Comparison of ENCODE assay signal across 31 cellular contexts in the genomic region with DNA sequence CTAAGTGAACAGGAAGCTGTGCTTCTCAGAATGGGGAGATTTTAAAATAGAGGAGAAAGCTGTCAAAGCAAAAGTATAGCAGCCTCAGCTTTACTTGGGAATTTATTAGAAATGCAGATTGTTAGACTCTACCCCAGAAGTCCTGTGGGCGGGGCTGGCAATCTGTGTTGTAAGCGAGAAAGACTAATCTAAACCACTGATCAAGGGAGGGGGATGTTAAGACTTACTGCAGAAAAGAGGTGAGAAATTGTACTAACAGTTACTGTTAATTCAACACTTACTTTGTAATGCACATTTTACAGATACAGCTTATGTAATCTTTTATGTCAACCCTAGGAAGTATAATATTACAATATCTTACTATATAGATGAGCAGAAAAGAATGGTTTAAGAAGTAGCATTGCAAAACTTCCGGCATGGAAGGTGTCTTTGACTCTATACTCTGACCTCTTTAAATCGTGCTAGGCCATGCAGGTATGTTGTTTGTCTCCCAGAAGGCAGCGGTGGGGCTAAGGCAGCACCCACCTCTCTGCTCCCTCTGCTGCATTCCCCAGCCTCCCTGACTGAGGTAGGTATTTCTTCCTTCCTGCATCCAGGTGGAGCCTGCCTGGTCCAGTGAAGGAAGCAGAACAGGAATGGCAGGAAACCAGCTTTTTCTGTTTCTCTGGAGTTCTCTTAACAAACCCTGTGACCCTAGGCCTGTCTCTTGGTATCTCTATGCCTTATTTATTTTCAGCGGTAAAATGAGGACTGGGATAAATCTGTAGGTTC.
A peak's percentile ranks its signal among the peaks of the same experiment; 100 is the strongest.
DNase-seq lines count a peak whose midpoint lies in the region; ATAC-seq and TF ChIP-seq lines count a peak whose summit lies in the region.
"Had no signal": no experiment of that assay in that cellular context is flagged by ENCODE, and none has a peak within 500 bp of the region (broad histone marks: within the 10 kb centered on the region; RNA-seq: fewer than 3 reads in every experiment).

No MANE protein-coding gene starts in this region.

- H2BK12ac ChIP-seq in H9 (ENCODE audit: insufficient read length, low read depth, low read length) = no peak overlapping the region

- H3K27me3 Mint-ChIP-seq in H9 (ENCODE audit: low read depth) = no peaks in the 10 kb centered on the region
- peaks cover 0 to 8% of the 10 kb centered on the region in 2 donors for H3K27me3 Mint-ChIP-seq in effector memory CD8-positive, alpha-beta T cell
- no peaks in the 10 kb centered on the region for H3K27me3 Mint-ChIP-seq in stimulated activated memory B cell treated with anti-CD40 and anti-IgM and Interleukin-4, amounts not matched to agents 10 μg/mL and 1 μg/mL and 100 μg/mL, for 72 hours
- H3K27me3 Mint-ChIP-seq: activated CD4-positive, alpha-beta memory T cell treated with anti-CD3 and anti-CD28 coated beads, Interleukin-2, amount 10 ng/mL, durations not matched to agents 7 days and 5 days; activated naive CD4-positive, alpha-beta T cell treated with anti-CD3 and anti-CD28 coated beads, Interleukin-2, amount 50 U/mL, for 24 hours; B cell; brain; CD8-positive, alpha-beta memory T cell; IgD-negative memory B cell; naive B cell had no signal

- no peaks in the 10 kb centered on the region for H3K9me3 ChIP-seq in A673 (ENCODE audit: low read depth, low read length, poor library complexity, severe bottlenecking)
- H3K9me3 ChIP-seq in H9 (ENCODE audit: control insufficient read depth, low read depth, low read length) = no peaks in the 10 kb centered on the region
- H3K9me3 ChIP-seq: prostate gland, sigmoid colon had no signal

- peak; percentile 80 for ATAC-seq in effector memory CD8-positive, alpha-beta T cell (replicated peaks)
- ATAC-seq in GM18498 (IDR thresholded peaks at IDR 0.05; ENCODE audit: unreplicated experiment) = no peak
- no peak for ATAC-seq in GM18517 (IDR thresholded peaks at IDR 0.05; ENCODE audit: unreplicated experiment)
- no peak for ATAC-seq in stimulated activated memory B cell treated with anti-CD40 and anti-IgM and Interleukin-4, amounts not matched to agents 10 μg/mL and 1 μg/mL and 100 μg/mL, for 72 hours
- no peak for ATAC-seq in HG03571 (IDR thresholded peaks at IDR 0.05; ENCODE audit: unreplicated experiment)
- ATAC-seq: left ventricle myocardium superior had no signal

- H3K79me1 ChIP-seq in H9 (ENCODE audit: insufficient read depth, low read depth, low read length, poor library complexity, severe bottlenecking) = no peaks in the 10 kb centered on the region

- no peak overlapping the region for H2BK5ac ChIP-seq in H9 (ENCODE audit: insufficient read length, low read length)

- H2AK5ac ChIP-seq in H9 (ENCODE audit: insufficient read length, low read length) = no peak overlapping the region

- no peak overlapping the region for H2BK15ac ChIP-seq in H9 (ENCODE audit: low read depth, low read length)

- intact Hi-C loops in A673 (cut with micrococcal nuclease; ENCODE audit: unreplicated experiment) = no loop called here

- H3K36me3 ChIP-seq in A673 (ENCODE audit: insufficient read depth, low read length, poor library complexity, severe bottlenecking) = no peaks in the 10 kb centered on the region
- H3K36me3 ChIP-seq: prostate gland, sigmoid colon had no signal

- no peaks in the 10 kb centered on the region for H3K36me3 Mint-ChIP-seq in H9 (ENCODE audit: insufficient read depth in 1 of 3, low read depth in 3 of 3)
- no peaks in the 10 kb centered on the region for H3K36me3 Mint-ChIP-seq in effector memory CD8-positive, alpha-beta T cell (ENCODE audit: insufficient read depth)
- H3K36me3 Mint-ChIP-seq in stimulated activated memory B cell treated with anti-CD40 and anti-IgM and Interleukin-4, amounts not matched to agents 10 μg/mL and 1 μg/mL and 100 μg/mL, for 72 hours = peaks cover 8% of the 10 kb centered on the region
- H3K36me3 Mint-ChIP-seq: activated naive CD4-positive, alpha-beta T cell treated with anti-CD3 and anti-CD28 coated beads, Interleukin-2, amount 50 U/mL, for 24 hours; brain; CD8-positive, alpha-beta memory T cell; naive B cell had no signal

- H3K4me1 Mint-ChIP-seq in H9 = peaks cover 15 to 17% of the 10 kb centered on the region in 2 experiments
- H3K4me1 Mint-ChIP-seq in effector memory CD8-positive, alpha-beta T cell (ENCODE audit: low read depth in 2 of 2) = peaks cover 10 to 25% of the 10 kb centered on the region in 2 donors
- peaks cover 8% of the 10 kb centered on the region for H3K4me1 Mint-ChIP-seq in stimulated activated memory B cell treated with anti-CD40 and anti-IgM and Interleukin-4, amounts not matched to agents 10 μg/mL and 1 μg/mL and 100 μg/mL, for 72 hours
- H3K4me1 Mint-ChIP-seq: activated naive CD4-positive, alpha-beta T cell treated with anti-CD3 and anti-CD28 coated beads, Interleukin-2, amount 50 U/mL, for 24 hours had no signal

- peaks cover 15% of the 10 kb centered on the region for H3K4me1 ChIP-seq in A673 (ENCODE audit: insufficient read depth, low read length, poor library complexity, severe bottlenecking)
- no peaks in the 10 kb centered on the region for H3K4me1 ChIP-seq in H9 (ENCODE audit: insufficient read depth, low read length)
- H3K4me1 ChIP-seq: prostate gland had no signal

- no peak overlapping the region for H3K27ac ChIP-seq in A673 (ENCODE audit: low read depth, low read length, poor library complexity, severe bottlenecking)
- no peak overlapping the region for H3K27ac ChIP-seq in H9 (ENCODE audit: insufficient read length, low read depth, low read length)
- H3K27ac ChIP-seq: prostate gland, sigmoid colon had no signal

- BruUV-seq in A673 (replicated peaks; lab: Mats Ljungman, UMichigan) = no TSS peak

- H2BK20ac ChIP-seq in H9 (ENCODE audit: low read depth, low read length, poor library complexity, severe bottlenecking) = no peak overlapping the region

- H4K20me1 ChIP-seq in H9 (ENCODE audit: control insufficient read depth, insufficient read depth, insufficient read length) = no peaks in the 10 kb centered on the region

- no peak overlapping the region for H2AFZ ChIP-seq in H9 (ENCODE audit: low read length)

- peak; percentile 41 for DNase-seq in A673 (ENCODE audit: low spot score)
- DNase-seq in H9 = peak; percentile 65
- peak in 2 of 3 experiments; percentile 14 to 18 for DNase-seq in effector memory CD8-positive, alpha-beta T cell
- DNase-seq in islet precursor cell = peak; percentile 76
- DNase-seq: activated CD4-positive, alpha-beta memory T cell treated with anti-CD3 and anti-CD28 coated beads, Interleukin-2, amount 10 ng/mL, durations not matched to agents 7 days and 5 days; activated CD4-positive, CD25-positive, alpha-beta regulatory T cell treated with anti-CD3 and anti-CD28 coated beads, Interleukin-2, amount 50 U/mL, for 72 hours; amniotic stem cell; CD8-positive, alpha-beta memory T cell; DMS153; hypothalamus; kidney; left ventricle myocardium superior; midbrain; naive B cell; NCI-H146; NCI-H2107; NCI-H748 treated with DMSO at 0.1 percent for 48 hours; sigmoid colon; stimulated activated CD4-positive, alpha-beta T cell treated with anti-CD3 and anti-CD28 coated beads, Interleukin-12 subunit alpha, Interleukin-12 subunit beta, amount 100 ng/mL, for 4 hours; stimulated activated CD4-positive, alpha-beta T cell treated with anti-CD3 and anti-CD28 coated beads, Interleukin-4, amount 100 ng/mL, for 1 hour; substantia nigra; trophoblast cell had no signal

- H3K27ac Mint-ChIP-seq in H9 = no peak overlapping the region; a peak in 1 of 7 replicates
- peak overlapping the region; percentile 13 to 25 for H3K27ac Mint-ChIP-seq in effector memory CD8-positive, alpha-beta T cell
- H3K27ac Mint-ChIP-seq in stimulated activated memory B cell treated with anti-CD40 and anti-IgM and Interleukin-4, amounts not matched to agents 10 μg/mL and 1 μg/mL and 100 μg/mL, for 72 hours = no peak overlapping the region
- H3K27ac Mint-ChIP-seq: activated CD4-positive, alpha-beta memory T cell treated with anti-CD3 and anti-CD28 coated beads, Interleukin-2, amount 10 ng/mL, durations not matched to agents 7 days and 5 days; activated naive CD4-positive, alpha-beta T cell treated with anti-CD3 and anti-CD28 coated beads, Interleukin-2, amount 50 U/mL, for 24 hours; B cell had no signal

- H3K56ac ChIP-seq in H9 (ENCODE audit: insufficient read length, low read depth, low read length) = no peak overlapping the region

- no peak overlapping the region for H3T11ph ChIP-seq in H9 (ENCODE audit: low read length)

- H3K4ac ChIP-seq in H9 (ENCODE audit: low read depth, low read length) = no peak overlapping the region

- no peak overlapping the region for H4K91ac ChIP-seq in H9 (ENCODE audit: insufficient read length, low read depth, low read length)

- H3K18ac ChIP-seq in H9 (ENCODE audit: insufficient read length, low read depth, low read length) = no peak overlapping the region

- no peak overlapping the region for H4K5ac ChIP-seq in H9 (ENCODE audit: insufficient read length, low read depth, low read length)

- TF ChIP-seq CTCF in A673 (conservative IDR thresholded peaks at IDR 0.05; ENCODE audit: low read depth, low read length) = no peak
- TF ChIP-seq CTCF in H9 (conservative IDR thresholded peaks at IDR 0.05) = no peak

- H3K9me3 Mint-ChIP-seq in H9 = no peaks in the 10 kb centered on the region
- H3K9me3 Mint-ChIP-seq in effector memory CD8-positive, alpha-beta T cell = no peaks in the 10 kb centered on the region
- no peaks in the 10 kb centered on the region for H3K9me3 Mint-ChIP-seq in stimulated activated memory B cell treated with anti-CD40 and anti-IgM and Interleukin-4, amounts not matched to agents 10 μg/mL and 1 μg/mL and 100 μg/mL, for 72 hours
- H3K9me3 Mint-ChIP-seq: activated CD4-positive, alpha-beta memory T cell treated with anti-CD3 and anti-CD28 coated beads, Interleukin-2, amount 10 ng/mL, durations not matched to agents 7 days and 5 days; brain; CD8-positive, alpha-beta memory T cell; naive B cell had no signal

- no peaks in the 10 kb centered on the region for H3K23me2 ChIP-seq in H9 (ENCODE audit: insufficient read length, low read depth, low read length, poor library complexity, severe bottlenecking)

- H3K4me2 ChIP-seq in H9 (ENCODE audit: insufficient read depth, insufficient read length, low read length) = no peak overlapping the region

- H3K9ac ChIP-seq in H9 (ENCODE audit: extremely low read depth, insufficient read length, low read length) = no peak overlapping the region

- H4K8ac ChIP-seq in H9 (replicated peaks; ENCODE audit: insufficient read length, low read depth, low read length) = no peak overlapping the region

- no peak overlapping the region for H3K4me3 Mint-ChIP-seq in H9
- no peak overlapping the region for H3K4me3 Mint-ChIP-seq in effector memory CD8-positive, alpha-beta T cell
- no peak overlapping the region for H3K4me3 Mint-ChIP-seq in stimulated activated memory B cell treated with anti-CD40 and anti-IgM and Interleukin-4, amounts not matched to agents 10 μg/mL and 1 μg/mL and 100 μg/mL, for 72 hours
- H3K4me3 Mint-ChIP-seq: activated CD4-positive, alpha-beta memory T cell treated with anti-CD3 and anti-CD28 coated beads, Interleukin-2, amount 10 ng/mL, durations not matched to agents 7 days and 5 days; activated naive CD4-positive, alpha-beta T cell treated with anti-CD3 and anti-CD28 coated beads, Interleukin-2, amount 50 U/mL, for 24 hours; B cell; brain; CD8-positive, alpha-beta memory T cell; IgD-negative memory B cell; naive B cell had no signal

- CTCF ChIA-PET in A673 (lab: Charles Lee) = no interaction called here

- H3K79me2 ChIP-seq in H9 (ENCODE audit: insufficient read depth, low read length) = no peaks in the 10 kb centered on the region

- no peaks in the 10 kb centered on the region for H3K27me3 ChIP-seq in A673 (replicated peaks; ENCODE audit: insufficient read depth, low read depth, low read length, poor library complexity)
- no peaks in the 10 kb centered on the region for H3K27me3 ChIP-seq in H9 (ENCODE audit: insufficient read depth, low read length)
- H3K27me3 ChIP-seq: sigmoid colon had no signal

- POLR2A ChIA-PET in A673 (lab: Charles Lee; ENCODE audit: low non-redundant PET) = interaction anchor here (0.7 kb wide), 1 partner anchor 74 kb away, joined by 4 read pairs; no protein-coding TSS in a partner anchor

- WGBS in H9 (ENCODE audit: extremely low coverage, insufficient read length, low lambda C conversion rate) = no CpG with 5 or more reads among the region's 6 CpGs

- no peak overlapping the region for H3K23ac ChIP-seq in H9 (ENCODE audit: insufficient read length, low read depth, low read length)

- no peak overlapping the region for H2BK120ac ChIP-seq in H9 (ENCODE audit: low read depth, low read length, poor library complexity, severe bottlenecking)

- no peak overlapping the region for H3K14ac ChIP-seq in H9 (ENCODE audit: insufficient read depth, low read length)

- no peak overlapping the region for H3K4me3 ChIP-seq in A673 (ENCODE audit: low read depth, low read length, poor library complexity, severe bottlenecking)
- H3K4me3 ChIP-seq: prostate gland, sigmoid colon had no signal

Comparison
In these comparisons a context has a peak if more than half of its experiments do, and no peak if none do; other contexts are left out.
1. DNase-seq: peak in every context shown above with its lines; median percentile 76 in islet precursor cell; 65 in H9; 41 in A673; 16 in effector memory CD8-positive, alpha-beta T cell.
2. H3K27ac Mint-ChIP-seq: peak in effector memory CD8-positive, alpha-beta T cell (2 of 2); none in H9 (0 of 3) and stimulated activated memory B cell treated with anti-CD40 and anti-IgM and Interleukin-4, amounts not matched to agents 10 μg/mL and 1 μg/mL and 100 μg/mL, for 72 hours (single experiment).